ENCODE assay signal across 7 cellular contexts in the genomic region with DNA sequence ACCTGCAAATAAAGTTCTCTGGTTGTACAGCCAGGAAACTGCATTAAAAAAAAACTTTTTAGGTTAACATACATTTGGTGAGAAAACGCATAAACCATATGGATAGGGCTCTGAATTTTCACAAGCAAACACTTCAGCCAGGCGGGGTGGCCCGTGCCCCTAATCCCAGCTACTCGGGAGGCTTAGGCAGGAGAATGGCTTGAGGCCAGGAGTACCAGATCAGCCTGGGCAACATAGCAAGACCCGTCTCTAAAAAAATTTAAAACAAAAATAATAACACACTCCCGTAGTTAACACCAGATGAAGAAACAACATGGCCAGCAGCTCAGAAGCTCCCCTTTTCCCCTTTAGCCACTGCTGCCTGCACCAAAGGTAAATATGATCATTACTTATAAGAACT. TPM values are rescaled to one million over a fixed set of nuclear protein-coding genes. Genes with fewer than 3 reads are reported as not detected.
DNase-seq lines count a peak whose midpoint lies in the region; TF ChIP-seq lines count a peak whose summit lies in the region.

No MANE protein-coding gene starts in this region.

- intact Hi-C loops in spleen (cut with DNase I; ENCODE audit: low total_unique reads), result loop anchor here (10.0 kb wide), 2 partner anchors 71 to 139 kb away; partner anchors contain the start of gene ZNF621

- H3K4me1 ChIP-seq in HAP-1 (peaks cover 28% of the 10 kb centered on the region), hepatocyte (ENCODE audit: insufficient read depth) (peaks cover 25% of the 10 kb centered on the region), spleen (peaks cover 21 to 52% (median 38%) of the 10 kb centered on the region in 6 donors)

- H3K4me3 ChIP-seq in HAP-1, result peak overlapping the region; percentile 62
- peak overlapping the region; percentile 74 for H3K4me3 ChIP-seq in WI38 (ENCODE audit: low read depth, low read length)
- H3K4me3 ChIP-seq in hepatocyte, result peak overlapping the region; percentile 15
- peak overlapping the region in 5 of 8 donors; percentile 36 to 76 (median 53) for H3K4me3 ChIP-seq in spleen

- H3K4me2 ChIP-seq in hepatocyte, result peak overlapping the region; percentile 74

- DNase-seq in HAP-1 (ENCODE audit: low spot score in 2 of 2) (no peak), hepatocyte (ENCODE audit: low spot score) (no peak), spleen (no peak), AG08396 (ENCODE audit: low spot score) (no peak), NCI-H524 (lab: John Stamatoyannopoulos, UW) (no peak), HUDEP-2 (lab: John Stamatoyannopoulos, UW; ENCODE audit: unreplicated experiment in 76 of 76) (no peak)

- H3K27me3 ChIP-seq in HAP-1 (ENCODE audit: low read depth) (no peaks in the 10 kb centered on the region; the same call in 1 of the 2 replicates), hepatocyte (no peaks in the 10 kb centered on the region), spleen (replicated peaks in 1 of 7) (no peaks in the 10 kb centered on the region)

- peaks cover 20% of the 10 kb centered on the region for H3K79me2 ChIP-seq in hepatocyte

- H3K9me3 ChIP-seq in HAP-1 (no peaks in the 10 kb centered on the region), hepatocyte (ENCODE audit: low read depth) (no peaks in the 10 kb centered on the region), spleen (no peaks in the 10 kb centered on the region)

- peak overlapping the region; percentile 46 for H2AFZ ChIP-seq in hepatocyte

- peaks cover 12% of the 10 kb centered on the region for H4K20me1 ChIP-seq in hepatocyte (ENCODE audit: insufficient read depth, poor library complexity, severe bottlenecking)

- in situ Hi-C loops in HAP-1 (cut with MboI; ENCODE audit: low sequenced_read_pairs), result no loop called here

- TF ChIP-seq CTCF in WI38 (IDR thresholded peaks at IDR 0.05; ENCODE audit: low read depth, low read length) (no peak), hepatocyte (IDR thresholded peaks at IDR 0.05; ENCODE audit: poor library complexity) (no peak), spleen (IDR thresholded peaks at IDR 0.05 in 8 of 11, conservative IDR thresholded peaks at IDR 0.05 in 3 of 11) (no peak)

- WGBS in hepatocyte (ENCODE audit: low lambda C conversion rate, missing lambda C conversion rate), result 40% methylated on average over 6 of the region's 6 CpGs
- 39 to 53% (median 47%) methylated on average over 6 of the region's 6 CpGs for WGBS in spleen, 5 donors

- no peak for TF ChIP-seq POLR2A in spleen (IDR thresholded peaks at IDR 0.05)

- H3K9me2 ChIP-seq in hepatocyte (replicated peaks; ENCODE audit: insufficient read depth), result no peaks in the 10 kb centered on the region

- peak overlapping the region; percentile 69 for H3K27ac ChIP-seq in hepatocyte
- H3K27ac ChIP-seq in spleen, result peak overlapping the region in 7 of 8 donors; percentile 88 to 97 (median 95)

- H3K36me3 ChIP-seq in HAP-1 (replicated peaks) (peaks cover 14% of the 10 kb centered on the region), hepatocyte (replicated peaks; ENCODE audit: insufficient read depth, low read depth) (no peaks in the 10 kb centered on the region), spleen (peaks cover 0 to 23% (median 10%) of the 10 kb centered on the region in 6 donors)

RNA-seq across cellular contexts. Expression of gene RPL14, which starts 3.2 kb away (rescaled TPM):
- total RNA-seq in hepatocyte (390 and 395 TPM in 2 replicates), spleen (1,000 to 10,000 TPM in 4 of 7 donors, 100 to 1,000 TPM in 3; 292 to 1,528 (median 1,249) TPM)
- polyA plus RNA-seq in hepatocyte (470 and 492 TPM in 2 replicates), spleen (1,000 to 10,000 TPM; 1,406 to 2,856 (median 2,495) TPM)

RNA-seq across cellular contexts. Expression of gene ZNF619, which starts 23.0 kb away (rescaled TPM):
- total RNA-seq in hepatocyte, result 3.6 and 4.7 TPM in 2 replicates
- polyA plus RNA-seq in hepatocyte, result 1.2 and 1.8 TPM in 2 replicates
- total RNA-seq in spleen, result 10 to 100 TPM in 6 of 7 donors, 1 to 10 TPM in 1; 8.5 to 20.3 (median 12.8) TPM
- 1 to 10 TPM in 2 of 3 donors, under 1 TPM in 1; 0.89 to 2.4 (median 1.0) TPM for polyA plus RNA-seq in spleen

RNA-seq across cellular contexts. Expression of gene ZNF620, which starts 51.9 kb away (rescaled TPM):
- 4.4 and 5.4 TPM in 2 replicates for total RNA-seq in hepatocyte
- polyA plus RNA-seq in hepatocyte, result 3.0 and 5.3 TPM in 2 replicates
- 1 to 10 TPM; 1.8 to 7.4 (median 5.9) TPM for total RNA-seq in spleen
- 1 to 10 TPM; 1.2 to 2.4 (median 1.9) TPM for polyA plus RNA-seq in spleen

Comparison
In these comparisons a context has a peak if more than half of its experiments do, and no peak if none do; other contexts are left out.
1. H3K4me3 ChIP-seq: peak in every context shown above with its lines; median percentile 74 in WI38; 62 in HAP-1; 53 in spleen; 15 in hepatocyte.